ENCODE assay signal across 15 cellular contexts in the genomic region with DNA sequence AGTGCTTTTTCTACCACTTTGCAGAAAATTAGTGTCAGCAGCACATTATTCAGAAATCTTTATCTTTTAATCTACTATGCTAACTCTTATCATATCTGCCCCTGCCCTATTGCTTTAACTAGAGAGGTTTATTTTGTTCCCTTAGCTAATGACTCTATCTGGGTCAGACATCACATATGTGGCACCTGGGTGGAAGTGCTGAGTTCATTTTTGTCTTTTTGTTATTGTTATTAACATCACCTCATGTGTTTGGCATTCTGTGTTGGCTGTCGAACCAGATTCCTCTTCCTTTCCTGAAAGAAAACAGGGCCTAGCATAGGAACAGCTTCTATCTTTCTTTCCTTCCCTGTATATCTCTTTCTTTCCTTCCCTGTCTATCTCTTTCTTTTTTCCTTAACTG.
A peak's percentile ranks its signal among the peaks of the same experiment; 100 is the strongest.
DNase-seq lines count a peak whose midpoint lies in the region; ATAC-seq and TF ChIP-seq lines count a peak whose summit lies in the region.
"Had no signal": no experiment of that assay in that cellular context is flagged by ENCODE, and none has a peak within 500 bp of the region (broad histone marks: within the 10 kb centered on the region; RNA-seq: fewer than 3 reads in every experiment).

No MANE protein-coding gene starts in this region.

- no peak overlapping the region for H3K14ac ChIP-seq in H9 (ENCODE audit: insufficient read depth, low read length)

- no peak overlapping the region for H3K4me3 ChIP-seq in skeletal muscle tissue (ENCODE audit: low read length in 3 of 3)
- H3K4me3 ChIP-seq: skin epidermis, thyroid gland had no signal

- H3K36me3 ChIP-seq in skeletal muscle tissue (ENCODE audit: control insufficient read depth in 3 of 3, insufficient read depth in 3 of 3, low read length in 3 of 3): no peaks in the 10 kb centered on the region
- H3K36me3 ChIP-seq: BE2C, thyroid gland had no signal

- no peak overlapping the region for H2BK12ac ChIP-seq in H9 (ENCODE audit: insufficient read length, low read depth, low read length)

- H3K9me3 Mint-ChIP-seq in chondrocyte (ENCODE audit: low read depth) (no peaks in the 10 kb centered on the region), H9 (peaks cover 0 to 4% of the 10 kb centered on the region in 2 experiments; a peak in 1 of 5 replicates)
- no peaks in the 10 kb centered on the region for H3K9me3 Mint-ChIP-seq in activated CD8-positive, alpha-beta memory T cell treated with anti-CD3 and anti-CD28 coated beads, Interleukin-2, amount 10 ng/mL, durations not matched to agents 7 days and 5 days (ENCODE audit: low read depth)

- no peak overlapping the region for H4K8ac ChIP-seq in H9 (replicated peaks; ENCODE audit: insufficient read length, low read depth, low read length)

- no peak overlapping the region for H3K4ac ChIP-seq in H9 (ENCODE audit: low read depth, low read length)

- no peaks in the 10 kb centered on the region for H3K36me3 Mint-ChIP-seq in chondrocyte (ENCODE audit: low read depth)
- peaks cover 0 to 7% (median 0%) of the 10 kb centered on the region in 3 experiments; a peak in 2 of 7 replicates for H3K36me3 Mint-ChIP-seq in H9 (ENCODE audit: insufficient read depth in 1 of 3, low read depth in 3 of 3)
- no peaks in the 10 kb centered on the region for H3K36me3 Mint-ChIP-seq in activated CD8-positive, alpha-beta memory T cell treated with anti-CD3 and anti-CD28 coated beads, Interleukin-2, amount 10 ng/mL, durations not matched to agents 7 days and 5 days

- H3K4me1 ChIP-seq in skeletal muscle tissue (ENCODE audit: control insufficient read depth in 3 of 3, insufficient read depth in 3 of 3, low read length in 3 of 3) (peaks cover 7 to 16% (median 9%) of the 10 kb centered on the region in 3 donors), H9 (ENCODE audit: insufficient read depth, low read length) (no peaks in the 10 kb centered on the region; the same call in 1 of the 2 replicates)

- H3K4me3 Mint-ChIP-seq in chondrocyte (ENCODE audit: unreplicated experiment) (no peak overlapping the region), H9 (no peak overlapping the region)
- no peak overlapping the region for H3K4me3 Mint-ChIP-seq in activated CD8-positive, alpha-beta memory T cell treated with anti-CD3 and anti-CD28 coated beads, Interleukin-2, amount 10 ng/mL, durations not matched to agents 7 days and 5 days

- H3K4me1 Mint-ChIP-seq in chondrocyte (ENCODE audit: low read depth) (peaks cover 66% of the 10 kb centered on the region), H9 (peaks cover 2 to 17% of the 10 kb centered on the region in 2 experiments; a peak in 3 of 4 replicates)
- H3K4me1 Mint-ChIP-seq in activated CD8-positive, alpha-beta memory T cell treated with anti-CD3 and anti-CD28 coated beads, Interleukin-2, amount 10 ng/mL, durations not matched to agents 7 days and 5 days: no peaks in the 10 kb centered on the region

- H2BK15ac ChIP-seq in H9 (ENCODE audit: low read depth, low read length): no peak overlapping the region

- H3K4me2 ChIP-seq in H9 (ENCODE audit: insufficient read depth, insufficient read length, low read length): no peak overlapping the region

- no peaks in the 10 kb centered on the region for H3K27me3 Mint-ChIP-seq in chondrocyte (ENCODE audit: low read depth)
- H3K27me3 Mint-ChIP-seq in H9 (ENCODE audit: low read depth): no peaks in the 10 kb centered on the region
- H3K27me3 Mint-ChIP-seq in activated CD8-positive, alpha-beta memory T cell treated with anti-CD3 and anti-CD28 coated beads, Interleukin-2, amount 10 ng/mL, durations not matched to agents 7 days and 5 days: no peaks in the 10 kb centered on the region

- no peak overlapping the region for H2BK20ac ChIP-seq in H9 (ENCODE audit: low read depth, low read length, poor library complexity, severe bottlenecking)

- TF ChIP-seq CTCF in chondrocyte (IDR thresholded peaks at IDR 0.05) (no peak), H9 (conservative IDR thresholded peaks at IDR 0.05) (no peak)

- H3K27ac ChIP-seq in skeletal muscle tissue (ENCODE audit: low read depth, low read length) (peak overlapping the region; percentile 45), H9 (ENCODE audit: insufficient read length, low read depth, low read length) (no peak overlapping the region)
- H3K27ac ChIP-seq: thyroid gland had no signal

- no peaks in the 10 kb centered on the region for H3K79me2 ChIP-seq in H9 (ENCODE audit: insufficient read depth, low read length)

- no peak overlapping the region for H2AFZ ChIP-seq in H9 (ENCODE audit: low read length)

- H3K23me2 ChIP-seq in H9 (ENCODE audit: insufficient read length, low read depth, low read length, poor library complexity, severe bottlenecking): no peaks in the 10 kb centered on the region

- no peaks in the 10 kb centered on the region for H3K9me3 ChIP-seq in skeletal muscle tissue (ENCODE audit: control insufficient read depth in 3 of 3, low read length in 3 of 3)
- H3K9me3 ChIP-seq in H9 (ENCODE audit: control insufficient read depth, low read depth, low read length): no peaks in the 10 kb centered on the region
- H3K9me3 ChIP-seq: BE2C, thyroid gland had no signal

- H3K27me3 ChIP-seq in skeletal muscle tissue (ENCODE audit: control insufficient read depth in 3 of 3, insufficient read depth in 3 of 3, low read length in 3 of 3) (no peaks in the 10 kb centered on the region), H9 (ENCODE audit: insufficient read depth, low read length) (no peaks in the 10 kb centered on the region)
- H3K27me3 ChIP-seq: BE2C, thyroid gland had no signal

- CTCF ChIA-PET in activated CD8-positive, alpha-beta memory T cell treated with anti-CD3 and anti-CD28 coated beads, Interleukin-2, amount 10 ng/mL, durations not matched to agents 7 days and 5 days (lab: Charles Lee): no interaction called here

- WGBS in H9 (ENCODE audit: extremely low coverage, insufficient read length, low lambda C conversion rate): no CpG with 5 or more reads among the region's 1 CpG

- H3K23ac ChIP-seq in H9 (ENCODE audit: insufficient read length, low read depth, low read length): no peak overlapping the region

- no peaks in the 10 kb centered on the region for H4K20me1 ChIP-seq in H9 (ENCODE audit: control insufficient read depth, insufficient read depth, insufficient read length)

- no peak overlapping the region for H3K9ac ChIP-seq in skeletal muscle tissue (ENCODE audit: low read depth in 1 of 3, low read length in 3 of 3)
- no peak overlapping the region for H3K9ac ChIP-seq in H9 (ENCODE audit: extremely low read depth, insufficient read length, low read length)

- H3T11ph ChIP-seq in H9 (ENCODE audit: low read length): no peak overlapping the region

- no peak overlapping the region for H3K18ac ChIP-seq in H9 (ENCODE audit: insufficient read length, low read depth, low read length)

- no peak overlapping the region for H2BK120ac ChIP-seq in H9 (ENCODE audit: low read depth, low read length, poor library complexity, severe bottlenecking)

- H3K27ac Mint-ChIP-seq in chondrocyte (ENCODE audit: unreplicated experiment) (peak overlapping the region; percentile 89), H9 (0 out of 7 replicates have a peak overlapping the region, but pooled peaks of 1 of the 3 experiments have one; percentile 67)
- no peak overlapping the region for H3K27ac Mint-ChIP-seq in activated CD8-positive, alpha-beta memory T cell treated with anti-CD3 and anti-CD28 coated beads, Interleukin-2, amount 10 ng/mL, durations not matched to agents 7 days and 5 days

- DNase-seq in NCI-H226 (peak; percentile 32), chondrocyte (ENCODE audit: low spot score) (no peak), kidney tubule cell (ENCODE audit: low spot score) (peak; percentile 37), ureter (ENCODE audit: low spot score) (no peak), H9 (no peak)
- DNase-seq in activated CD8-positive, alpha-beta memory T cell treated with anti-CD3 and anti-CD28 coated beads, Interleukin-2, amount 10 ng/mL, durations not matched to agents 7 days and 5 days: no peak
- DNase-seq: BE2C, H7, NCI-H1436, nucleus accumbens, T-helper 2 cell, thyroid gland had no signal

- ATAC-seq in activated CD8-positive, alpha-beta memory T cell treated with anti-CD3 and anti-CD28 coated beads, Interleukin-2, amount 10 ng/mL, durations not matched to agents 7 days and 5 days: no peak
- ATAC-seq: activated CD4-positive, CD25-positive, alpha-beta regulatory T cell treated with anti-CD3 and anti-CD28 coated beads, Interleukin-2, amount 50 U/mL, for 24 hours had no signal

- no peak overlapping the region for H2BK5ac ChIP-seq in H9 (ENCODE audit: insufficient read length, low read length)

- no peak overlapping the region for H2AK5ac ChIP-seq in H9 (ENCODE audit: insufficient read length, low read length)

- no peak overlapping the region for H4K5ac ChIP-seq in H9 (ENCODE audit: insufficient read length, low read depth, low read length)

- H4K91ac ChIP-seq in H9 (ENCODE audit: insufficient read length, low read depth, low read length): no peak overlapping the region

- H3K56ac ChIP-seq in H9 (ENCODE audit: insufficient read length, low read depth, low read length): no peak overlapping the region

- H3K79me1 ChIP-seq in H9 (ENCODE audit: insufficient read depth, low read depth, low read length, poor library complexity, severe bottlenecking): no peaks in the 10 kb centered on the region

Comparison
In these comparisons a context has a peak if more than half of its experiments do, and no peak if none do; other contexts are left out.
1. DNase-seq: peak in NCI-H226 (single experiment) and kidney tubule cell (single experiment); none in chondrocyte (single experiment), ureter (single experiment), H9 (single experiment) and activated CD8-positive, alpha-beta memory T cell treated with anti-CD3 and anti-CD28 coated beads, Interleukin-2, amount 10 ng/mL, durations not matched to agents 7 days and 5 days (single experiment).